ENCODE assay signal across 10 cellular contexts in genomic region chr19:6238643-6239281, GRCh38. TPM values are rescaled to one million over a fixed set of nuclear protein-coding genes. Genes with fewer than 3 reads are reported as not detected.
A peak's percentile ranks its signal among the peaks of the same experiment; 100 is the strongest.
DNase-seq lines count a peak whose midpoint lies in the region; ATAC-seq and TF ChIP-seq lines count a peak whose summit lies in the region.
"Had no signal": no experiment of that assay in that cellular context is flagged by ENCODE, and none has a peak within 500 bp of the region (broad histone marks: within the 10 kb centered on the region; RNA-seq: fewer than 3 reads in every experiment).

No MANE protein-coding gene starts in this region.

- peaks cover 93% of the 10 kb centered on the region for H3K4me1 ChIP-seq in lower lobe of right lung
- peaks cover 90% of the 10 kb centered on the region for H3K4me1 ChIP-seq in upper lobe of right lung

- no peaks in the 10 kb centered on the region for H3K9me3 ChIP-seq in lower lobe of right lung
- no peaks in the 10 kb centered on the region for H3K9me3 ChIP-seq in upper lobe of right lung

- no peak for ATAC-seq in activated CD8-positive, alpha-beta T cell treated with anti-CD3 and anti-CD28 coated beads for 36 hours
- no peak for ATAC-seq in activated CD8-positive, alpha-beta T cell treated with anti-CD3 and anti-CD28 coated beads, Interleukin-2, amount 10 ng/mL, durations not matched to agents 7 days and 5 days
- ATAC-seq in lower lobe of right lung = peak in 1 of 2 donors; percentile 1
- ATAC-seq in upper lobe of right lung = no peak
- ATAC-seq in GM21447 (IDR thresholded peaks at IDR 0.05; ENCODE audit: unreplicated experiment) = no peak
- ATAC-seq in GM19395 (IDR thresholded peaks at IDR 0.05; ENCODE audit: unreplicated experiment) = no peak

- H3K4me1 Mint-ChIP-seq in activated CD8-positive, alpha-beta T cell treated with anti-CD3 and anti-CD28 coated beads for 36 hours (ENCODE audit: low read depth) = peaks cover 45% of the 10 kb centered on the region
- H3K4me1 Mint-ChIP-seq in activated CD8-positive, alpha-beta T cell treated with anti-CD3 and anti-CD28 coated beads, Interleukin-2, amount 10 ng/mL, durations not matched to agents 7 days and 5 days (ENCODE audit: low read depth) = peaks cover 28% of the 10 kb centered on the region
- H3K4me1 Mint-ChIP-seq in MCF 10A (ENCODE audit: insufficient read depth, unreplicated experiment) = peaks cover 34% of the 10 kb centered on the region

- H3K4me3 ChIP-seq in lower lobe of right lung (peak overlapping the region; percentile 14), upper lobe of right lung (no peak overlapping the region)

- H3K27ac ChIP-seq in lower lobe of right lung (peak overlapping the region; percentile 77), upper lobe of right lung (peak overlapping the region; percentile 63)

- no peaks in the 10 kb centered on the region for H3K9me3 Mint-ChIP-seq in activated CD8-positive, alpha-beta T cell treated with anti-CD3 and anti-CD28 coated beads for 36 hours
- no peaks in the 10 kb centered on the region for H3K9me3 Mint-ChIP-seq in activated CD8-positive, alpha-beta T cell treated with anti-CD3 and anti-CD28 coated beads, Interleukin-2, amount 10 ng/mL, durations not matched to agents 7 days and 5 days (ENCODE audit: insufficient read depth)
- no peaks in the 10 kb centered on the region for H3K9me3 Mint-ChIP-seq in MCF 10A (ENCODE audit: unreplicated experiment)

- H3K27ac Mint-ChIP-seq in activated CD8-positive, alpha-beta T cell treated with anti-CD3 and anti-CD28 coated beads for 36 hours = peak overlapping the region; percentile 49
- H3K27ac Mint-ChIP-seq in activated CD8-positive, alpha-beta T cell treated with anti-CD3 and anti-CD28 coated beads, Interleukin-2, amount 10 ng/mL, durations not matched to agents 7 days and 5 days = no peak overlapping the region
- peak overlapping the region; percentile 3 for H3K27ac Mint-ChIP-seq in MCF 10A (ENCODE audit: low read depth, unreplicated experiment)

- peaks cover 6% of the 10 kb centered on the region for H3K36me3 Mint-ChIP-seq in activated CD8-positive, alpha-beta T cell treated with anti-CD3 and anti-CD28 coated beads for 36 hours (ENCODE audit: low read depth)
- H3K36me3 Mint-ChIP-seq in activated CD8-positive, alpha-beta T cell treated with anti-CD3 and anti-CD28 coated beads, Interleukin-2, amount 10 ng/mL, durations not matched to agents 7 days and 5 days (ENCODE audit: low read depth) = peaks cover 2% of the 10 kb centered on the region
- peaks cover 5% of the 10 kb centered on the region for H3K36me3 Mint-ChIP-seq in MCF 10A (ENCODE audit: insufficient read depth, unreplicated experiment)

- no TSS peak for BruUV-seq in MCF 10A (replicated peaks; lab: Mats Ljungman, UMichigan)

- H3K36me3 ChIP-seq in lower lobe of right lung (peaks cover 6% of the 10 kb centered on the region), upper lobe of right lung (no peaks in the 10 kb centered on the region)

- no peak for DNase-seq in activated CD8-positive, alpha-beta T cell treated with anti-CD3 and anti-CD28 coated beads for 36 hours
- no peak for DNase-seq in activated CD8-positive, alpha-beta T cell treated with anti-CD3 and anti-CD28 coated beads, Interleukin-2, amount 10 ng/mL, durations not matched to agents 7 days and 5 days
- DNase-seq in MCF 10A (ENCODE audit: unreplicated experiment) = peak; percentile 79
- peak; percentile 50 for DNase-seq in lower lobe of right lung
- peak; percentile 70 for DNase-seq in upper lobe of right lung
- no peak for DNase-seq in OCI-M1 (lab: John Stamatoyannopoulos, UW)
- DNase-seq: activated CD4-positive, alpha-beta T cell treated with anti-CD3 and anti-CD28 coated beads for 1 hour; KG1 had no signal

- no peak for TF ChIP-seq CTCF in activated CD8-positive, alpha-beta T cell treated with anti-CD3 and anti-CD28 coated beads for 36 hours (IDR thresholded peaks at IDR 0.05)
- no peak for TF ChIP-seq CTCF in MCF 10A (IDR thresholded peaks at IDR 0.05; ENCODE audit: unreplicated experiment)
- no peak for TF ChIP-seq CTCF in lower lobe of right lung (IDR thresholded peaks at IDR 0.05)
- no peak for TF ChIP-seq CTCF in upper lobe of right lung (IDR thresholded peaks at IDR 0.05)

- no peak overlapping the region for H3K4me3 Mint-ChIP-seq in activated CD8-positive, alpha-beta T cell treated with anti-CD3 and anti-CD28 coated beads for 36 hours
- no peak overlapping the region for H3K4me3 Mint-ChIP-seq in activated CD8-positive, alpha-beta T cell treated with anti-CD3 and anti-CD28 coated beads, Interleukin-2, amount 10 ng/mL, durations not matched to agents 7 days and 5 days
- peak overlapping the region; percentile 56 for H3K4me3 Mint-ChIP-seq in MCF 10A (ENCODE audit: unreplicated experiment)

- H3K27me3 Mint-ChIP-seq in activated CD8-positive, alpha-beta T cell treated with anti-CD3 and anti-CD28 coated beads for 36 hours = no peaks in the 10 kb centered on the region
- H3K27me3 Mint-ChIP-seq in activated CD8-positive, alpha-beta T cell treated with anti-CD3 and anti-CD28 coated beads, Interleukin-2, amount 10 ng/mL, durations not matched to agents 7 days and 5 days (ENCODE audit: low read depth) = no peaks in the 10 kb centered on the region
- H3K27me3 Mint-ChIP-seq in MCF 10A (ENCODE audit: insufficient read depth, unreplicated experiment) = no peaks in the 10 kb centered on the region

- H3K27me3 ChIP-seq in lower lobe of right lung (ENCODE audit: low read depth) = no peaks in the 10 kb centered on the region
- no peaks in the 10 kb centered on the region for H3K27me3 ChIP-seq in upper lobe of right lung

- intact Hi-C loops in activated CD8-positive, alpha-beta T cell treated with anti-CD3 and anti-CD28 coated beads for 36 hours (cut with micrococcal nuclease) = no loop called here
- intact Hi-C loops in MCF 10A (cut with micrococcal nuclease) (loop anchor here (2.0 kb wide), 1 partner anchor 32 kb away; no protein-coding TSS in a partner anchor), lower lobe of right lung (cut with DNase I) (loop anchor here (5.0 kb wide), 1 partner anchor 34 kb away; no protein-coding TSS in a partner anchor), upper lobe of right lung (cut with DNase I) (no loop called here)

- CTCF ChIA-PET in activated CD8-positive, alpha-beta T cell treated with anti-CD3 and anti-CD28 coated beads for 36 hours (lab: Charles Lee) = interaction anchor here (1.2 to 2.4 kb wide), 2 partner anchors 20 to 61 kb away, joined by 4 to 9 read pairs; no protein-coding TSS in a partner anchor
- CTCF ChIA-PET in activated CD8-positive, alpha-beta T cell treated with anti-CD3 and anti-CD28 coated beads, Interleukin-2, amount 10 ng/mL, durations not matched to agents 7 days and 5 days (lab: Charles Lee) = interaction anchor here (1.1 kb wide), 1 partner anchor 20 kb away, joined by 4 read pairs; no protein-coding TSS in a partner anchor
- CTCF ChIA-PET in MCF 10A (lab: Yijun Ruan, JAX) = interaction anchor here (1.7 to 2.6 kb wide), 2 partner anchors 19 to 22 kb away, joined by 6 to 22 read pairs; no protein-coding TSS in a partner anchor

- POLR2A ChIA-PET in activated CD8-positive, alpha-beta T cell treated with anti-CD3 and anti-CD28 coated beads for 36 hours (lab: Charles Lee) = interaction anchor here (1.1 kb wide), 1 partner anchor 134 kb away, joined by 3 read pairs; no protein-coding TSS in a partner anchor
- POLR2A ChIA-PET in activated CD8-positive, alpha-beta T cell treated with anti-CD3 and anti-CD28 coated beads, Interleukin-2, amount 10 ng/mL, durations not matched to agents 7 days and 5 days (lab: Charles Lee) = no interaction called here
- POLR2A ChIA-PET in MCF 10A (lab: Yijun Ruan, JAX) = interaction anchor here (0.6 to 1.5 kb wide), 11 partner anchors 8 to 260 kb away, joined by 3 to 7 read pairs (median 3); partner anchors contain the start of gene RANBP3

RNA-seq across cellular contexts. Expression of gene MLLT1, which starts 41.0 kb away (rescaled TPM):
- total RNA-seq in activated CD8-positive, alpha-beta T cell treated with anti-CD3 and anti-CD28 coated beads for 36 hours = 10 to 100 TPM; 41.4 to 44.6 TPM
- total RNA-seq in activated CD8-positive, alpha-beta T cell treated with anti-CD3 and anti-CD28 coated beads, Interleukin-2, amount 10 ng/mL, durations not matched to agents 7 days and 5 days = 10 to 100 TPM; 37.3 to 48.7 TPM
- total RNA-seq in MCF 10A (2022) (53.9 and 59.0 TPM in 2 replicates), lower lobe of right lung (61.9 TPM), upper lobe of right lung (73.4 TPM)

Comparison
In these comparisons a context has a peak if more than half of its experiments do, and no peak if none do; other contexts are left out.
1. DNase-seq: peak in MCF 10A (single experiment), lower lobe of right lung (single experiment) and upper lobe of right lung (single experiment); none in activated CD8-positive, alpha-beta T cell treated with anti-CD3 and anti-CD28 coated beads for 36 hours (single experiment), activated CD8-positive, alpha-beta T cell treated with anti-CD3 and anti-CD28 coated beads, Interleukin-2, amount 10 ng/mL, durations not matched to agents 7 days and 5 days (single experiment) and OCI-M1 (single experiment).
2. intact Hi-C loops: an anchor here in MCF 10A (2.0 kb wide) and lower lobe of right lung (5.0 kb wide); none called in activated CD8-positive, alpha-beta T cell treated with anti-CD3 and anti-CD28 coated beads for 36 hours and upper lobe of right lung.